8 cellular contexts compared by ENCODE assay signal in genomic region chr17:49788443-49789277, GRCh38. TPM values are rescaled to one million over a fixed set of nuclear protein-coding genes. Genes with fewer than 3 reads are reported as not detected.
DNase-seq lines count a peak whose midpoint lies in the region; ATAC-seq, FAIRE-seq and TF ChIP-seq lines count a peak whose summit lies in the region.

KAT7 (plus strand) TSS chr17:49788681; CDS start chr17:49788835, 154 bp downstream.

- peaks cover 23 to 55% of the 10 kb centered on the region in 2 experiments for H3K79me1 ChIP-seq in IMR-90 (ENCODE audit: low read depth in 1 of 2, low read length in 2 of 2)

- H3K27ac ChIP-seq in IMR-90 (ENCODE audit: insufficient read depth, low read length), result peak within 1 kb of the TSS; percentile 89
- peak within 1 kb of the TSS; percentile 94 for H3K27ac ChIP-seq in endothelial cell of umbilical vein (ENCODE audit: insufficient read depth, low read depth, low read length)

- H2BK120ac ChIP-seq in IMR-90 (ENCODE audit: low read depth, low read length), result peak within 1 kb of the TSS; percentile 72

- CTCF ChIA-PET in IMR-90 (lab: Yijun Ruan, JAX) (interaction anchor here (0.6 kb wide), 1 partner anchor 81 kb away, joined by 3 read pairs; the partner anchor contains the start of gene SLC35B1), endothelial cell of umbilical vein (lab: Charles Lee) (interaction anchor here (0.6 to 2.4 kb wide), 10 partner anchors 17 to 231 kb away, joined by 3 to 21 read pairs (median 4); partner anchors contain the start of genes FAM117A and SLC35B1)

- peaks cover 11% of the 10 kb centered on the region for H3K36me3 ChIP-seq in IMR-90 (ENCODE audit: control insufficient read depth, insufficient read depth, low read length)
- peaks cover 4 to 8% of the 10 kb centered on the region in 2 experiments for H3K36me3 ChIP-seq in endothelial cell of umbilical vein (ENCODE audit: control insufficient read depth in 2 of 2, extremely low read depth in 1 of 2, insufficient read depth in 2 of 2, low read length in 2 of 2)

- dilution Hi-C loops in IMR-90 (cut with HindIII; ENCODE audit: low sequenced_read_pairs, unreplicated experiment) (no loop called here), endothelial cell of umbilical vein (cut with MboI; ENCODE audit: extremely low pct_ligation_motif_present, low sequenced_read_pairs) (no loop called here)

- H2BK5ac ChIP-seq in IMR-90 (ENCODE audit: low read depth, low read length, poor library complexity, severe bottlenecking), result peak within 1 kb of the TSS; percentile 93

- H3K27me3 ChIP-seq in IMR-90 (ENCODE audit: control insufficient read depth, insufficient read depth, low read length) (no peaks in the 10 kb centered on the region), endothelial cell of umbilical vein (ENCODE audit: control insufficient read depth in 2 of 2, insufficient read depth in 2 of 2, low read length in 2 of 2) (no peaks in the 10 kb centered on the region)

- H4K8ac ChIP-seq in IMR-90 (ENCODE audit: low read depth in 2 of 2, low read length in 2 of 2), result peak within 1 kb of the TSS; percentile 94 to 100

- FAIRE-seq in endothelial cell of umbilical vein (lab: Jason Lieb, UNC), result peak; percentile 99

- peak within 1 kb of the TSS; percentile 98 for H3K4ac ChIP-seq in IMR-90 (ENCODE audit: low read depth, low read length)

- ATAC-seq in GM21528 (IDR thresholded peaks at IDR 0.05; ENCODE audit: low FRiP score, unreplicated experiment) (peak; percentile 87), IMR-90 (ENCODE audit: low read depth) (peak; percentile 91)

- no TSS peak for BruUV-seq in IMR-90 (replicated peaks; lab: Mats Ljungman, UMichigan)
- BruUV-seq in endothelial cell of umbilical vein (replicated peaks; lab: Mats Ljungman, UMichigan), result TSS peak; percentile 35

- in situ Hi-C loops in IMR-90 (cut with MboI; ENCODE audit: low sequenced_read_pairs), result loop anchor here (10.0 kb wide), 1 partner anchor 224 kb away; no protein-coding TSS in a partner anchor

- H2AFZ ChIP-seq in IMR-90 (replicated peaks; ENCODE audit: low read length, poor library complexity) (peak within 1 kb of the TSS; percentile 98), endothelial cell of umbilical vein (ENCODE audit: low read depth, low read length) (peak within 1 kb of the TSS; percentile 85)

- H3K56ac ChIP-seq in IMR-90 (ENCODE audit: extremely low read depth, insufficient read depth, low read length), result peak within 1 kb of the TSS; percentile 82

- TF ChIP-seq RAD21 in IMR-90 (IDR thresholded peaks at IDR 0.05; ENCODE audit: low read length), result no peak

- peak within 1 kb of the TSS; percentile 98 for H3K23ac ChIP-seq in IMR-90 (ENCODE audit: low read depth, low read length)

- H3K9me1 ChIP-seq in IMR-90 (ENCODE audit: insufficient read depth, low read length) (peaks cover 22% of the 10 kb centered on the region), endothelial cell of umbilical vein (replicated peaks; ENCODE audit: control insufficient read depth, extremely low read depth, insufficient read depth, low read length) (no peaks in the 10 kb centered on the region)

- POLR2A ChIA-PET in IMR-90 (lab: Charles Lee; ENCODE audit: unreplicated experiment), result interaction anchor here (0.6 to 1.2 kb wide), 2 partner anchors 10 to 11 kb away, joined by 3 to 4 read pairs; no protein-coding TSS in a partner anchor
- POLR2A ChIA-PET in endothelial cell of umbilical vein (lab: Charles Lee), result interaction anchor here (0.7 to 2.3 kb wide), 6 partner anchors 10 to 176 kb away, joined by 3 to 9 read pairs (median 3); partner anchors contain the start of genes FAM117A and SLC35B1

- H4K5ac ChIP-seq in IMR-90 (ENCODE audit: low read depth, low read length), result peak within 1 kb of the TSS; percentile 98

- H3K14ac ChIP-seq in IMR-90 (replicated peaks; ENCODE audit: low read depth, low read length), result peak within 1 kb of the TSS; percentile 100

- H3K4me2 ChIP-seq in IMR-90 (ENCODE audit: low read depth, low read length) (peak within 1 kb of the TSS; percentile 95), endothelial cell of umbilical vein (ENCODE audit: insufficient read depth, low read length) (peak within 1 kb of the TSS; percentile 87)

- H4K91ac ChIP-seq in IMR-90 (ENCODE audit: insufficient read depth, low read depth, low read length), result peak within 1 kb of the TSS; percentile 88

- WGBS in IMR-90 (ENCODE audit: extremely low coverage in 2 of 2, insufficient read length in 1 of 2), 2 experiments, result 0% methylated on average over 29 of the region's 63 CpGs; no CpG with 5 or more reads in 1 of the 2 experiments

- peaks cover 43% of the 10 kb centered on the region for H3K79me2 ChIP-seq in endothelial cell of umbilical vein (ENCODE audit: control insufficient read depth, insufficient read depth, low read length)

- H2BK15ac ChIP-seq in IMR-90 (ENCODE audit: low read depth, low read length), result peak within 1 kb of the TSS; percentile 77; the same call in 2 of the 3 replicates

- H3K9ac ChIP-seq in IMR-90 (ENCODE audit: low read depth, low read length) (peak within 1 kb of the TSS; percentile 93), endothelial cell of umbilical vein (replicated peaks; ENCODE audit: extremely low read depth, insufficient read depth, low read length) (peak within 1 kb of the TSS; percentile 97)

- TF ChIP-seq CTCF in IMR-90 (conservative IDR thresholded peaks at IDR 0.05; ENCODE audit: low read depth, low read length), result 0 out of 2 replicates have a peak, but pooled peaks have one; percentile 5
- TF ChIP-seq CTCF in endothelial cell of umbilical vein (IDR thresholded peaks at IDR 0.05; ENCODE audit: extremely low read depth in 1 of 2, insufficient read depth in 1 of 2, low read depth in 1 of 2, low read length in 2 of 2), result no peak

- H3K9me3 ChIP-seq in IMR-90 (ENCODE audit: control insufficient read depth, insufficient read depth, low read length) (no peaks in the 10 kb centered on the region), endothelial cell of umbilical vein (replicated peaks; ENCODE audit: control insufficient read depth, insufficient read depth, low read length) (no peaks in the 10 kb centered on the region)

- H2AK9ac ChIP-seq in IMR-90 (replicated peaks; ENCODE audit: low read depth, low read length, poor library complexity), result peak within 1 kb of the TSS; percentile 99

- H3K4me3 ChIP-seq in IMR-90 (ENCODE audit: insufficient read depth, low read depth, low read length) (peak within 1 kb of the TSS; percentile 74), endothelial cell of umbilical vein (replicated peaks in 1 of 3; ENCODE audit: insufficient read depth in 1 of 3, low read depth in 1 of 3, low read length in 3 of 3) (peak within 1 kb of the TSS; percentile 59 to 82 (median 77))

- TF ChIP-seq POLR2A in IMR-90 (IDR thresholded peaks at IDR 0.05; ENCODE audit: low read depth, low read length), result peak; percentile 88
- TF ChIP-seq POLR2A in endothelial cell of umbilical vein (IDR thresholded peaks at IDR 0.05; ENCODE audit: low read depth, low read length), result peak; percentile 94

- H2BK20ac ChIP-seq in IMR-90 (ENCODE audit: low read depth, low read length), result no peak within 1 kb of the TSS; the same call in 1 of the 2 replicates

- DNase-seq in DMS 273 (lab: John Stamatoyannopoulos, UW; ENCODE audit: unreplicated experiment) (peak; percentile 99), IMR-90 (peak; percentile 99), OCI-M1 (lab: John Stamatoyannopoulos, UW) (peak; percentile 99), activated T-cell treated with anti-CD3 and anti-CD28 coated beads for 24 hours (ENCODE audit: low read depth) (peak; percentile 97), endothelial cell of umbilical vein (ENCODE audit: low read depth, low spot score) (peak; percentile 100), midbrain (lab: John Stamatoyannopoulos, UW) (peak; percentile 99)
- DNase-seq in stimulated activated CD8-positive, alpha-beta memory T cell treated with anti-CD3 and anti-CD28 coated beads, Interleukin-2, amount 100 ng/mL, for 1 hour (ENCODE audit: low read depth in 2 of 2), result peak; percentile 92 to 97

- H2AK5ac ChIP-seq in IMR-90 (ENCODE audit: low read depth, low read length), result peak within 1 kb of the TSS; percentile 96

- intact Hi-C loops in IMR-90 (cut with micrococcal nuclease) (loop anchor here (2.0 kb wide), 2 partner anchors 62 to 80 kb away; no protein-coding TSS in a partner anchor), endothelial cell of umbilical vein (cut with micrococcal nuclease) (loop anchor here (1.0 kb wide), 6 partner anchors 13 to 80 kb away; partner anchors contain the start of gene FAM117A)

- peaks cover 46% of the 10 kb centered on the region for H4K20me1 ChIP-seq in IMR-90 (ENCODE audit: insufficient read depth, low read length)
- H4K20me1 ChIP-seq in endothelial cell of umbilical vein (replicated peaks; ENCODE audit: control insufficient read depth, extremely low read depth, insufficient read depth, low read length), result peaks cover 6% of the 10 kb centered on the region

- peaks cover 7% of the 10 kb centered on the region for H3K4me1 ChIP-seq in IMR-90 (ENCODE audit: control insufficient read depth, insufficient read depth, low read length)
- peaks cover 16% of the 10 kb centered on the region for H3K4me1 ChIP-seq in endothelial cell of umbilical vein (ENCODE audit: control insufficient read depth, extremely low read depth, insufficient read depth, low read length)

- peak within 1 kb of the TSS; percentile 65 for H3K18ac ChIP-seq in IMR-90 (ENCODE audit: low read depth, low read length)

TF ChIP-seq in endothelial cell of umbilical vein, 7 proteins besides CTCF, POLR2A, EP300 and RAD21:
- TF ChIP-seq, protein P1, sequence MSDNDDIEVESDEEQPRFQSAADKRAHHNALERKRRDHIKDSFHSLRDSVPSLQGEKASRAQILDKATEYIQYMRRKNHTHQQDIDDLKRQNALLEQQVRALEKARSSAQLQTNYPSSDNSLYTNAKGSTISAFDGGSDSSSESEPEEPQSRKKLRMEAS (IDR thresholded peaks at IDR 0.05; ENCODE audit: insufficient read depth, insufficient read length), result peak; percentile 69
- TF ChIP-seq POLR2AphosphoS5 (IDR thresholded peaks at IDR 0.05; ENCODE audit: insufficient read depth, low read depth, low read length) (peak; percentile 85), EZH2 (IDR thresholded peaks at IDR 0.05; ENCODE audit: borderline replicate concordance, low read depth, low read length, severe bottlenecking) (no peak)

RNA-seq across cellular contexts. Expression of gene KAT7, which starts in this region (rescaled TPM):
- total RNA-seq in IMR-90 (2012; rRNA removed), result 20.6 and 21.9 TPM in 2 replicates
- polyA plus RNA-seq in IMR-90 (2012; rRNA removed), result 15.6 and 16.9 TPM in 2 replicates
- polyA plus RNA-seq in IMR-90 (2012; cell fraction: cytosol; rRNA removed), result 5.6 and 11.1 TPM in 2 replicates
- 6.1 and 21.2 TPM in 2 replicates for polyA plus RNA-seq in IMR-90 (2012; cell fraction: nucleus; rRNA removed; ENCODE audit: low replicate concordance)
- 64.9 and 66.2 TPM in 2 replicates for total RNA-seq in endothelial cell of umbilical vein
- polyA plus RNA-seq in endothelial cell of umbilical vein, result 35.0 and 44.5 TPM in 2 replicates
- 31.0 and 39.9 TPM in 2 replicates for polyA plus RNA-seq in endothelial cell of umbilical vein (2011; cell fraction: cytosol; rRNA removed)
- polyA plus RNA-seq in endothelial cell of umbilical vein (2011; cell fraction: nucleus; rRNA removed), result 63.1 and 64.3 TPM in 2 replicates
- polyA plus RNA-seq in endothelial cell of umbilical vein (2012), result 30.7 TPM in 2 replicates
- polyA minus RNA-seq in endothelial cell of umbilical vein, result 106 and 112 TPM in 2 replicates
- polyA minus RNA-seq in endothelial cell of umbilical vein (2011; cell fraction: cytosol; rRNA and poly(A)+ RNA removed), result 21.7 TPM
- polyA minus RNA-seq in endothelial cell of umbilical vein (2011; cell fraction: nucleus; rRNA and poly(A)+ RNA removed), result 104 and 144 TPM in 2 replicates

Comparison
In these comparisons a context has a peak if more than half of its experiments do, and no peak if none do; other contexts are left out.
1. Peak in every context shown above with its lines: DNase-seq, ATAC-seq, H3K4me3 ChIP-seq and H3K27ac ChIP-seq.